ENCODE assay signal across 8 cellular contexts in genomic region chr6:7313505-7314165, GRCh38. TPM values are rescaled to one million over a fixed set of nuclear protein-coding genes. Genes with fewer than 3 reads are reported as not detected.
A peak's percentile ranks its signal among the peaks of the same experiment; 100 is the strongest.
DNase-seq lines count a peak whose midpoint lies in the region; ATAC-seq and TF ChIP-seq lines count a peak whose summit lies in the region.

No MANE protein-coding gene starts in this region.

- peak overlapping the region; percentile 92 to 96 for H3K27ac ChIP-seq in right atrium auricular region

- H3K36me3 ChIP-seq in H7 (replicated peaks; ENCODE audit: control insufficient read depth, insufficient read depth, low read length), result peaks cover 13% of the 10 kb centered on the region
- peaks cover 12% of the 10 kb centered on the region for H3K36me3 ChIP-seq in right atrium auricular region

- TF ChIP-seq CTCF in WI38 (IDR thresholded peaks at IDR 0.05; ENCODE audit: low read depth, low read length) (no peak), right atrium auricular region (IDR thresholded peaks at IDR 0.05) (no peak), GM20000 (IDR thresholded peaks at IDR 0.05; ENCODE audit: extremely low read depth, missing control alignments) (no peak)

- peaks cover 0 to 21% of the 10 kb centered on the region in 2 donors for H3K4me1 ChIP-seq in right atrium auricular region

- DNase-seq in H7 (no peak), right atrium auricular region (ENCODE audit: low spot score) (no peak), GF-D8 (lab: John Stamatoyannopoulos, UW) (no peak), GM20000 (ENCODE audit: low spot score) (no peak), iPS-NIHi7 (ENCODE audit: extremely low spot score) (no peak)
- DNase-seq in stimulated activated CD8-positive, alpha-beta memory T cell treated with anti-CD3 and anti-CD28 coated beads, Interleukin-4, amount 100 ng/mL, for 48 hours, result peak; percentile 27

- H3K27me3 ChIP-seq in H7 (ENCODE audit: control insufficient read depth, insufficient read depth, low read length) (no peaks in the 10 kb centered on the region), right atrium auricular region (no peaks in the 10 kb centered on the region)

- no peaks in the 10 kb centered on the region for H3K9me3 ChIP-seq in right atrium auricular region

- ATAC-seq in HG03175 (IDR thresholded peaks at IDR 0.05; ENCODE audit: unreplicated experiment), result no peak

- H3K4me3 ChIP-seq in H7 (ENCODE audit: insufficient read depth, low read depth, low read length), result peak overlapping the region; percentile 41
- peak overlapping the region; percentile 96 for H3K4me3 ChIP-seq in WI38 (ENCODE audit: low read depth, low read length)
- peak overlapping the region; percentile 99 for H3K4me3 ChIP-seq in right atrium auricular region

RNA-seq across cellular contexts. Expression of gene SSR1, which starts 0.6 kb away (rescaled TPM):
- 49.6 and 55.3 TPM in 2 replicates for total RNA-seq in H7 (2014; rRNA removed; shearing (Covaris generic))
- 10 to 100 TPM; 30.2 to 41.7 TPM for total RNA-seq in right atrium auricular region

Comparison
In these comparisons a context has a peak if more than half of its experiments do, and no peak if none do; other contexts are left out.
1. H3K4me3 ChIP-seq: peak in every context shown above with its lines; median percentile 99 in right atrium auricular region; 96 in WI38; 41 in H7.